In the genomic region with DNA sequence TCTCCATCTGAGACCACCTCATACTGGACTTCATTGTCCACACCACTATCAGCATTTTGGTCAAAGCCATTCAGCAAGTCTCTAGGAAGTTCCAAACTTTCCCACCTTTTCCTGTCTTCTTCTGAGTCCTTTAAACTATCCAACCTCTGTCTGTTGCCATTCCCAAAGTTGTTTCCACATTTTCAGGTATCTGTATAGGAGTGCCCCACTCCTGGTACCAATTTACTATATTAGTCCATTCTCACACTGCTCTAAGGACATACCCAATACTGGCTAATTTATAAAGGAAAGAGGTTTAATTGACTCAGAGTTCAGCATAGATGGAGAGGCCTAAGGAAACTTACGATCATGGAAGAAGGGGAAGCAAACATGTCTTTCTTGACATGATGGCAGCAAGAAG, we compare ENCODE assay signal across 35 cellular contexts.
"Had no signal": no experiment of that assay in that cellular context is flagged by ENCODE, and none has a peak within 500 bp of the region (broad histone marks: within the 10 kb centered on the region; RNA-seq: fewer than 3 reads in every experiment).

No MANE protein-coding gene starts in this region.

- H3K27me3 ChIP-seq: MG63 had no signal

- DNase-seq: Karpas-422, Kasumi-1, MG63, MM.1S, MV-4-11, NCI-H1048, NCI-H1092, NCI-H1092 treated with DMSO at 0.1 percent for 48 hours, NCI-H1105, NCI-H1105 treated with DMSO at 0.1 percent for 48 hours, NCI-H1417, NCI-H1417 treated with DMSO at 0.1 percent for 48 hours, NCI-H1436, NCI-H1436 treated with DMSO at 0.1 percent for 48 hours, NCI-H146, NCI-H1694, NCI-H1694 treated with DMSO at 0.1 percent for 48 hours, NCI-H187, NCI-H187 treated with DMSO at 0.1 percent for 48 hours, NCI-H1930, NCI-H2029, NCI-H2029 treated with DMSO at 0.1 percent for 48 hours, NCI-H2081, NCI-H2081 treated with DMSO at 0.1 percent for 48 hours, NCI-H2107, NCI-H2171, NCI-H2171 treated with DMSO at 0.1 percent for 48 hours, NCI-H2227 treated with DMSO at 0.1 percent for 48 hours, NCI-H226, NCI-H345, NCI-H446, NCI-H446 treated with DMSO at 0.1 percent for 48 hours, NCI-H510A, NCI-H510A treated with DMSO at 0.1 percent for 48 hours, NCI-H524 had no signal

- H3K4me3 ChIP-seq: MG63 had no signal

- H3K36me3 ChIP-seq: MG63 had no signal
